16 cellular contexts compared by ENCODE assay signal in the genomic region with DNA sequence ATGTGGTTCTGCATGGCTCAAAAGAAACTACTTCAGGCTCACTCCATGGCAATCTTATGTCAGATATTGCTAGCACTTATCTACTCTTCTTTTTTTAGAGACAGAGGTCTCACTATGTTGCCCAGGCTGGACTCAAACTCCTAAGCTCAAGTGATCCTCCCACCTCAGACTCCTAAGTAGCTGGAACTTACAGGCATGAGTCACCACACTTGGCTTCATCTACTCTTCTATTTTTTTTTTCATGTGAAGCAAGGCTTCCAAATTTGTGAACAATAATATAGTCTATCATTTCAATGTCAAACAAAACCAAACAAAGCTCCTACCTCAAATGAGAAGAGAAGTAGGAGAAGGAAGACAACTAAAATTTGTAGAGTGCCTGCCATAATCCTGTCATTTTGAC. TPM values are rescaled to one million over a fixed set of nuclear protein-coding genes. Genes with fewer than 3 reads are reported as not detected.
A peak's percentile ranks its signal among the peaks of the same experiment; 100 is the strongest.
DNase-seq lines count a peak whose midpoint lies in the region; ATAC-seq, FAIRE-seq and TF ChIP-seq lines count a peak whose summit lies in the region.
"Had no signal": no experiment of that assay in that cellular context is flagged by ENCODE, and none has a peak within 500 bp of the region (broad histone marks: within the 10 kb centered on the region; RNA-seq: fewer than 3 reads in every experiment).

No MANE protein-coding gene starts in this region.

- no peak overlapping the region for H2BK5ac ChIP-seq in H1 (ENCODE audit: low read depth, low read length)

- no peaks in the 10 kb centered on the region for H4K20me1 ChIP-seq in PC-9 (ENCODE audit: insufficient read depth)
- H4K20me1 ChIP-seq in H1 (replicated peaks in 1 of 2; ENCODE audit: control insufficient read depth in 1 of 2, insufficient read depth in 2 of 2, low read length in 2 of 2): no peaks in the 10 kb centered on the region
- H4K20me1 ChIP-seq in osteoblast (ENCODE audit: insufficient read depth, low read length): no peaks in the 10 kb centered on the region

- H3K79me2 ChIP-seq in PC-9 (ENCODE audit: low read depth): no peaks in the 10 kb centered on the region
- no peaks in the 10 kb centered on the region for H3K79me2 ChIP-seq in H1 (ENCODE audit: control insufficient read depth in 1 of 2, insufficient read depth in 2 of 2, low read length in 2 of 2)
- H3K79me2 ChIP-seq in osteoblast (ENCODE audit: insufficient read depth, low read length): no peaks in the 10 kb centered on the region

- H3K27ac Mint-ChIP-seq in nephron progenitor cell: no peak overlapping the region
- H3K27ac Mint-ChIP-seq: naive thymus-derived CD8-positive, alpha-beta T cell had no signal

- H3K4me1 ChIP-seq in PC-9 (replicated peaks; ENCODE audit: insufficient read depth): peaks cover 38% of the 10 kb centered on the region
- H3K4me1 ChIP-seq in H1 (replicated peaks in 1 of 4; ENCODE audit: control insufficient read depth in 3 of 4, insufficient read depth in 4 of 4, low read length in 3 of 4): peaks cover 0 to 8% (median 7%) of the 10 kb centered on the region in 4 experiments; a peak in 3 of 7 replicates
- peaks cover 13% of the 10 kb centered on the region for H3K4me1 ChIP-seq in osteoblast (ENCODE audit: insufficient read depth, low read length)
- H3K4me1 ChIP-seq in right lobe of liver: peaks cover 0 to 18% (median 7%) of the 10 kb centered on the region in 4 donors
- H3K4me1 ChIP-seq: thyroid gland had no signal

- no peak overlapping the region for H2BK15ac ChIP-seq in H1 (ENCODE audit: low read length)

- H3K27me3 Mint-ChIP-seq in nephron progenitor cell (ENCODE audit: low read depth, poor library complexity): peaks cover 10% of the 10 kb centered on the region

- no peak overlapping the region for H4K8ac ChIP-seq in H1 (ENCODE audit: extremely low read depth, insufficient read depth, low read length)

- no peak overlapping the region for H3K14ac ChIP-seq in H1 (ENCODE audit: insufficient read length)

- H3K4me3 ChIP-seq in PC-9 (no peak overlapping the region), H1 (ENCODE audit: extremely low read depth in 1 of 4, insufficient read depth in 2 of 4, low read depth in 3 of 4, low read length in 4 of 4) (no peak overlapping the region), osteoblast (ENCODE audit: insufficient read depth, low read length) (no peak overlapping the region), right lobe of liver (no peak overlapping the region)
- H3K4me3 ChIP-seq: thyroid gland had no signal

- H3K56ac ChIP-seq in H1 (replicated peaks; ENCODE audit: insufficient read length, low read depth, low read length): no peak overlapping the region

- H3K18ac ChIP-seq in H1 (ENCODE audit: extremely low read depth, low read length): no peak overlapping the region

- no peak for ATAC-seq in right lobe of liver
- no peak for ATAC-seq in HG03469 (IDR thresholded peaks at IDR 0.05; ENCODE audit: unreplicated experiment)
- ATAC-seq: naive thymus-derived CD8-positive, alpha-beta T cell had no signal

- no peaks in the 10 kb centered on the region for H3K27me3 ChIP-seq in PC-9 (ENCODE audit: insufficient read depth, low read depth)
- H3K27me3 ChIP-seq in H1 (replicated peaks in 1 of 4; ENCODE audit: control insufficient read depth in 3 of 4, extremely low read depth in 1 of 4, insufficient read depth in 3 of 4, low read length in 3 of 4): 0 out of 7 replicates have a peak, but pooled peaks cover 0 to 2% (median 0%) of the 10 kb centered on the region in 4 experiments
- H3K27me3 ChIP-seq in osteoblast (ENCODE audit: insufficient read depth, low read length): no peaks in the 10 kb centered on the region
- no peaks in the 10 kb centered on the region for H3K27me3 ChIP-seq in right lobe of liver
- H3K27me3 ChIP-seq: thyroid gland had no signal

- H3F3A ChIP-seq in PC-9 (ENCODE audit: insufficient read depth, low read depth): peaks cover 15% of the 10 kb centered on the region

- FAIRE-seq in H1 (lab: Jason Lieb, UNC) (no peak), HTR-8/SVneo (lab: Jason Lieb, UNC) (no peak)

- TF ChIP-seq POLR2A in H1 (IDR thresholded peaks at IDR 0.05; ENCODE audit: control extremely low read depth in 1 of 2, low read depth in 2 of 2, low read length in 2 of 2) (no peak), right lobe of liver (IDR thresholded peaks at IDR 0.05) (no peak)

- no peak overlapping the region for H3K23ac ChIP-seq in H1 (ENCODE audit: insufficient read length)

- H4K5ac ChIP-seq in H1 (ENCODE audit: insufficient read length, low read depth, low read length): no peak overlapping the region

- no TSS peak for BruUV-seq in PC-9 (replicated peaks; lab: Mats Ljungman, UMichigan)

- peaks cover 6% of the 10 kb centered on the region for H3K4me1 Mint-ChIP-seq in nephron progenitor cell

- 0 out of 2 replicates have a peak, but pooled peaks cover 4% of the 10 kb centered on the region for H3K36me3 ChIP-seq in PC-9 (ENCODE audit: low read depth)
- H3K36me3 ChIP-seq in H1 (ENCODE audit: control insufficient read depth in 2 of 4, insufficient read depth in 4 of 4, low read length in 3 of 4): no peaks in the 10 kb centered on the region
- H3K36me3 ChIP-seq in osteoblast (ENCODE audit: insufficient read depth, low read length): no peaks in the 10 kb centered on the region
- H3K36me3 ChIP-seq in right lobe of liver: no peaks in the 10 kb centered on the region
- H3K36me3 ChIP-seq: thyroid gland had no signal

- no peaks in the 10 kb centered on the region for H3K9me2 ChIP-seq in PC-9 (ENCODE audit: insufficient read depth)

- no peak for TF ChIP-seq RAD21 in H1 (IDR thresholded peaks at IDR 0.05 in 1 of 2, conservative IDR thresholded peaks at IDR 0.05 in 1 of 2; ENCODE audit: low read depth in 2 of 2, low read length in 2 of 2)

- intact Hi-C loops in PC-9 (cut with micrococcal nuclease; ENCODE audit: unreplicated experiment) (no loop called here), right lobe of liver (cut with DNase I) (no loop called here)

- H3K9me3 ChIP-seq in PC-9 (ENCODE audit: insufficient read depth, low read depth) (peaks cover 6% of the 10 kb centered on the region), H1 (ENCODE audit: insufficient read depth in 2 of 2, low read depth in 1 of 2, low read length in 1 of 2) (no peaks in the 10 kb centered on the region), osteoblast (ENCODE audit: low read depth, low read length) (no peaks in the 10 kb centered on the region), right lobe of liver (no peaks in the 10 kb centered on the region)
- H3K9me3 ChIP-seq: thyroid gland had no signal

- H3K4ac ChIP-seq in H1 (replicated peaks; ENCODE audit: insufficient read length, low read depth, low read length): no peak overlapping the region

- POLR2A ChIA-PET in PC-9 (lab: Charles Lee; ENCODE audit: unreplicated experiment) (no interaction called here), H1 (lab: Charles Lee; ENCODE audit: partially characterized antibody) (interaction anchor here (0.6 to 1.0 kb wide), 4 partner anchors 14 to 1560 kb away, joined by 3 to 4 read pairs (median 3); no protein-coding TSS in a partner anchor)

- H3K27ac ChIP-seq in PC-9: no peak overlapping the region
- H3K27ac ChIP-seq in H1 (ENCODE audit: low read depth, low read length): no peak overlapping the region
- H3K27ac ChIP-seq in osteoblast (ENCODE audit: low read depth, low read length): peak overlapping the region; percentile 20
- no peak overlapping the region for H3K27ac ChIP-seq in right lobe of liver
- H3K27ac ChIP-seq: C4-2B, thyroid gland, VCaP had no signal

- H3K9ac ChIP-seq in H1 (replicated peaks in 1 of 4; ENCODE audit: extremely low read depth in 1 of 4, low read depth in 3 of 4, low read length in 3 of 4): no peak overlapping the region

- no peak overlapping the region for H2AFZ ChIP-seq in PC-9
- H2AFZ ChIP-seq in H1 (ENCODE audit: low read length): no peak overlapping the region
- peak overlapping the region; percentile 4 for H2AFZ ChIP-seq in osteoblast (ENCODE audit: low read length)

- H2AK5ac ChIP-seq in H1 (ENCODE audit: low read depth, low read length): no peak overlapping the region

- peaks cover 6% of the 10 kb centered on the region for H3K9me3 Mint-ChIP-seq in nephron progenitor cell
- H3K9me3 Mint-ChIP-seq: naive thymus-derived CD8-positive, alpha-beta T cell had no signal

- H3K4me2 ChIP-seq in PC-9 (0 out of 2 replicates have a peak overlapping the region, but pooled peaks have one; percentile 2), H1 (ENCODE audit: insufficient read depth in 1 of 2, low read depth in 2 of 2, low read length in 2 of 2) (no peak overlapping the region), osteoblast (ENCODE audit: insufficient read depth, low read length) (peak overlapping the region; percentile 52)

- no peaks in the 10 kb centered on the region for H3K36me3 Mint-ChIP-seq in nephron progenitor cell (ENCODE audit: low read depth)
- H3K36me3 Mint-ChIP-seq: naive thymus-derived CD8-positive, alpha-beta T cell had no signal

- TF ChIP-seq CTCF in PC-9 (conservative IDR thresholded peaks at IDR 0.05) (no peak), H1 (IDR thresholded peaks at IDR 0.05; ENCODE audit: control extremely low read depth in 1 of 3, insufficient read depth in 1 of 3, low read depth in 1 of 3, low read length in 3 of 3) (no peak), osteoblast (IDR thresholded peaks at IDR 0.05; ENCODE audit: extremely low read depth, low read depth, low read length) (no peak), right lobe of liver (IDR thresholded peaks at IDR 0.05) (no peak), nephron progenitor cell (IDR thresholded peaks at IDR 0.05) (no peak)

- H3K79me1 ChIP-seq in H1 (ENCODE audit: low read depth, low read length): no peaks in the 10 kb centered on the region

- no peak overlapping the region for H2BK120ac ChIP-seq in H1 (replicated peaks; ENCODE audit: low read depth, low read length)

- CTCF ChIA-PET in PC-9 (lab: Charles Lee) (no interaction called here), H1 (lab: Charles Lee; ENCODE audit: partially characterized antibody) (interaction anchor here (0.6 to 1.9 kb wide), 5 partner anchors 8 to 1135 kb away, joined by 3 to 5 read pairs (median 5); no protein-coding TSS in a partner anchor)

- DNase-seq in GM04504 (ENCODE audit: low read depth): peak; percentile 23
- DNase-seq in PC-9: no peak
- DNase-seq in H1 (ENCODE audit: low read depth in 1 of 2, low spot score in 2 of 2): peak in 1 of 2 experiments; percentile 22
- no peak for DNase-seq in osteoblast (ENCODE audit: insufficient read length, low spot score, missing footprints)
- DNase-seq in HTR-8/SVneo (ENCODE audit: insufficient read length, low spot score): no peak
- DNase-seq in right lobe of liver: no peak
- DNase-seq in nephron progenitor cell: no peak
- DNase-seq: activated CD8-positive, alpha-beta memory T cell treated with anti-CD3 and anti-CD28 coated beads for 24 hours; central memory CD4-positive, alpha-beta T cell; naive thymus-derived CD8-positive, alpha-beta T cell; NCI-H1105 treated with DMSO at 0.1 percent for 48 hours; NCI-H2227 treated with DMSO at 0.1 percent for 48 hours; thyroid gland had no signal

- 0 out of 2 replicates have a peak overlapping the region, but pooled peaks have one; percentile 23 for H2BK12ac ChIP-seq in H1 (ENCODE audit: low read depth, low read length)

- TF ChIP-seq EP300 in H1 (IDR thresholded peaks at IDR 0.05; ENCODE audit: borderline replicate concordance in 1 of 2, low read depth in 2 of 2, low read length in 2 of 2): no peak

- H3K4me3 Mint-ChIP-seq in nephron progenitor cell: no peak overlapping the region
- H3K4me3 Mint-ChIP-seq: naive thymus-derived CD8-positive, alpha-beta T cell had no signal

- H2BK20ac ChIP-seq in H1 (ENCODE audit: low read length): peak overlapping the region; percentile 34; the same call in 1 of the 2 replicates

- no peaks in the 10 kb centered on the region for H3K23me2 ChIP-seq in H1 (ENCODE audit: low read depth, low read length)

- H4K91ac ChIP-seq in H1 (replicated peaks; ENCODE audit: insufficient read length, low read length): no peak overlapping the region

RNA-seq across cellular contexts. Expression of gene PSEN2, which starts 7.5 kb away (rescaled TPM):
- total RNA-seq in PC-9 (2021) (14.8 and 17.0 TPM in 2 replicates), osteoblast (31.5 and 32.9 TPM in 2 replicates), right lobe of liver (10 to 100 TPM; 11.8 to 22.7 (median 15.7) TPM)
- 21.9 and 22.9 TPM in 2 replicates for total RNA-seq in H1 (2021; fragmentation: NEBNext Ultra II Directional; extraction: Animal tissue kit (Norgen Biotek cat#: 25700))
- polyA plus RNA-seq in H1 (2011; rRNA removed): 29.0 and 29.6 TPM in 2 replicates
- polyA plus RNA-seq in H1 (2011; cell fraction: cytosol; rRNA removed): 21.9 TPM
- polyA plus RNA-seq in H1 (2011; cell fraction: nucleus; rRNA removed): 46.5 TPM
- 17.0 to 23.1 TPM (median 20.1 TPM) in 4 replicates for polyA plus RNA-seq in H1 (2012, experiment 1 of 2)
- polyA plus RNA-seq in H1 (2012, experiment 2 of 2): 15.4 TPM
- 22.7 TPM for polyA plus RNA-seq in H1 (2013, experiment 1 of 2)
- 21.2 TPM for polyA plus RNA-seq in H1 (2013, experiment 2 of 2)
- 37.4 and 41.1 TPM in 2 replicates for polyA minus RNA-seq in H1 (2011; rRNA and poly(A)+ RNA removed)
- polyA minus RNA-seq in H1 (2011; cell fraction: cytosol; rRNA and poly(A)+ RNA removed): 15.6 TPM
- polyA minus RNA-seq in H1 (2011; cell fraction: nucleus; rRNA and poly(A)+ RNA removed): 26.2 TPM

Comparison
In these comparisons a context has a peak if more than half of its experiments do, and no peak if none do; other contexts are left out.
1. H3K4me2 ChIP-seq: peak in PC-9 (single experiment) and osteoblast (single experiment); none in H1 (0 of 2).